1 cellular context compared by ENCODE assay signal in the genomic region with DNA sequence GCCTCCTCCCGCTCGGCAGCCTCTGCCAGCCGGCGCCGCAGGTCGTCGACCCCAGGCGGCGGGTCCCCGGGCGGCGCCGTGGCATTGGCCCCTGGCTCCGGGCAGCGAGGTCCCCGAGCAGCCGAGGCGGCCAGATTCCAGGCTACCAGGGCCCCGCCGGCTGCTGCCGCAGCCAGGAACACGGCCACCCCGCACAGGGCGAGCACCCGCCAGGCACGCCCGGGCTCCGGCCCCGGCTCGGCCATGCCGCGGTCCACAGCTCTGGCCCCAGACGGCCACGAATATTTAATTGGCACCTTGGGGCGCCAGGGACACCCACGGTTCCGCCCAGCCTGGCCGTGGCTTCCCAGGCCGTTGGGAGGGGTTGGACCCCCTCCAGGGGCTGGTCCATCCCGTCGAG.
A peak's percentile ranks its signal among the peaks of the same experiment; 100 is the strongest.
TF ChIP-seq lines count a peak whose summit lies in the region.

A gene with protein sequence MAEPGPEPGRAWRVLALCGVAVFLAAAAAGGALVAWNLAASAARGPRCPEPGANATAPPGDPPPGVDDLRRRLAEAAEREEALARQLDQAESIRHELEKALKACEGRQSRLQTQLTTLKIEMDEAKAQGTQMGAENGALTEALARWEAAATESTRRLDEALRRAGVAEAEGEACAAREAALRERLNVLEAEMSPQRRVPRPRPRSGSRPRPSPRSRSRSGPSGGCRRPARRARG (minus strand): TSS at position 283 of the 400 bp plus-strand sequence. CDS start 38 bp downstream, at position 245.

TF ChIP-seq in endothelial cell of umbilical vein, 7 proteins besides CTCF, POLR2A, EP300 and RAD21:
- TF ChIP-seq JUN (IDR thresholded peaks at IDR 0.05; ENCODE audit: borderline replicate concordance, insufficient read depth, insufficient read length, low read depth) = no peak
- TF ChIP-seq, protein P1, sequence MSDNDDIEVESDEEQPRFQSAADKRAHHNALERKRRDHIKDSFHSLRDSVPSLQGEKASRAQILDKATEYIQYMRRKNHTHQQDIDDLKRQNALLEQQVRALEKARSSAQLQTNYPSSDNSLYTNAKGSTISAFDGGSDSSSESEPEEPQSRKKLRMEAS (IDR thresholded peaks at IDR 0.05; ENCODE audit: insufficient read depth, insufficient read length) = no peak
- peak; percentile 10 for TF ChIP-seq POLR2AphosphoS5 (IDR thresholded peaks at IDR 0.05; ENCODE audit: insufficient read depth, low read depth, low read length)
- no peak for TF ChIP-seq FOS (IDR thresholded peaks at IDR 0.05; ENCODE audit: borderline replicate concordance, insufficient read depth, low read length)
- no peak for TF ChIP-seq MYC (IDR thresholded peaks at IDR 0.05; ENCODE audit: low read depth, low read length)
- TF ChIP-seq EZH2 (IDR thresholded peaks at IDR 0.05; ENCODE audit: borderline replicate concordance, low read depth, low read length, severe bottlenecking) = no peak
- no peak for TF ChIP-seq GATA2 (IDR thresholded peaks at IDR 0.05; ENCODE audit: insufficient read depth, insufficient read length, low read depth, low read length)
